In genomic region chr22:20591295-20591645, GRCh38 we compare ENCODE assay signal across 14 cellular contexts.
DNase-seq lines count a peak whose midpoint lies in the region; ATAC-seq, FAIRE-seq and TF ChIP-seq lines count a peak whose summit lies in the region.
"Had no signal": no experiment of that assay in that cellular context is flagged by ENCODE, and none has a peak within 500 bp of the region (broad histone marks: within the 10 kb centered on the region; RNA-seq: fewer than 3 reads in every experiment).

No MANE protein-coding gene starts in this region.

- TF ChIP-seq POLR2A in K562 (conservative IDR thresholded peaks at IDR 0.05) (no peak), esophagus squamous epithelium (IDR thresholded peaks at IDR 0.05) (no peak), H54 (IDR thresholded peaks at IDR 0.05; ENCODE audit: low read depth, low read length) (no peak)

- TF ChIP-seq EP300 in K562 (IDR thresholded peaks at IDR 0.05; ENCODE audit: low read length): no peak

- no TSS peak for BruUV-seq in K562 (replicated peaks; lab: Mats Ljungman, UMichigan)

- ATAC-seq in CD4-positive, alpha-beta T cell (ENCODE audit: poor library complexity): no peak
- ATAC-seq in K562 (no peak), sciatic nerve (no peak), GM18517 (IDR thresholded peaks at IDR 0.05; ENCODE audit: unreplicated experiment) (no peak)

- TF ChIP-seq CTCF in CD4-positive, alpha-beta T cell (IDR thresholded peaks at IDR 0.05): no peak
- TF ChIP-seq CTCF in K562 (IDR thresholded peaks at IDR 0.05 in 2 of 3, conservative IDR thresholded peaks at IDR 0.05 in 1 of 3; ENCODE audit: insufficient read depth in 2 of 3, low read depth in 1 of 3, low read length in 3 of 3) (no peak), esophagus squamous epithelium (IDR thresholded peaks at IDR 0.05) (no peak), osteoblast (IDR thresholded peaks at IDR 0.05; ENCODE audit: extremely low read depth, low read depth, low read length) (no peak)

- H3K4me1 ChIP-seq in K562 (replicated peaks in 1 of 2; ENCODE audit: control insufficient read depth in 2 of 2, insufficient read depth in 2 of 2, low read length in 2 of 2) (peaks cover 0 to 31% of the 10 kb centered on the region in 2 experiments; a peak in 2 of 5 replicates), esophagus squamous epithelium (peaks cover 8 to 60% (median 44%) of the 10 kb centered on the region in 3 donors), osteoblast (ENCODE audit: insufficient read depth, low read length) (no peaks in the 10 kb centered on the region)
- H3K4me1 ChIP-seq: A549 had no signal

- H3K27ac Mint-ChIP-seq in CD4-positive, alpha-beta T cell: peak overlapping the region; percentile 36

- CTCF ChIA-PET in CD4-positive, alpha-beta T cell (lab: Charles Lee): interaction anchor here (0.9 to 1.6 kb wide), 2 partner anchors 15 to 107 kb away, joined by 3 to 5 read pairs; no protein-coding TSS in a partner anchor
- CTCF ChIA-PET in K562 (lab: Yijun Ruan, JAX; ENCODE audit: low intra/inter-chr PET ratio): interaction anchor here (0.7 kb wide), 1 partner anchor 348 kb away, joined by 3 read pairs; no protein-coding TSS in a partner anchor

- TF ChIP-seq RAD21 in K562 (CRISPR knock-in tag; conservative IDR thresholded peaks at IDR 0.05 in 1 of 2, IDR thresholded peaks at IDR 0.05 in 1 of 2): no peak

- H3K27ac ChIP-seq in CD4-positive, alpha-beta T cell (ENCODE audit: low read depth, low read length): no peak overlapping the region
- no peak overlapping the region for H3K27ac ChIP-seq in K562 (ENCODE audit: extremely low read depth, low read depth, low read length)
- H3K27ac ChIP-seq in esophagus squamous epithelium: peak overlapping the region in 3 of 4 donors; percentile 3 to 61 (median 50)
- no peak overlapping the region for H3K27ac ChIP-seq in osteoblast (ENCODE audit: low read depth, low read length)
- H3K27ac ChIP-seq: A549, C4-2B had no signal

- no peak overlapping the region for H2AFZ ChIP-seq in K562 (ENCODE audit: low read depth, low read length)
- H2AFZ ChIP-seq in osteoblast (ENCODE audit: low read length): no peak overlapping the region

- no peak overlapping the region for H3K4me3 ChIP-seq in K562
- no peak overlapping the region for H3K4me3 ChIP-seq in esophagus squamous epithelium
- no peak overlapping the region for H3K4me3 ChIP-seq in osteoblast (ENCODE audit: insufficient read depth, low read length)
- H3K4me3 ChIP-seq: A549, GM12878, MG63 had no signal

- peaks cover 5% of the 10 kb centered on the region for H3K9me1 ChIP-seq in K562 (ENCODE audit: control insufficient read depth, insufficient read depth, low read length)

- H3K79me2 ChIP-seq in K562 (ENCODE audit: control insufficient read depth, insufficient read depth, low read length) (no peaks in the 10 kb centered on the region), osteoblast (ENCODE audit: insufficient read depth, low read length) (no peaks in the 10 kb centered on the region)

- H3K4me2 ChIP-seq in K562 (ENCODE audit: insufficient read depth, low read length) (no peak overlapping the region), osteoblast (ENCODE audit: insufficient read depth, low read length) (no peak overlapping the region)
- H3K4me2 ChIP-seq: A549 had no signal

- POLR2A ChIA-PET in CD4-positive, alpha-beta T cell (lab: Charles Lee): no interaction called here
- POLR2A ChIA-PET in K562 (lab: Yijun Ruan, JAX): interaction anchor here (0.6 to 8.8 kb wide), 10 partner anchors 12 to 284 kb away, joined by 3 to 96 read pairs (median 4); no protein-coding TSS in a partner anchor

- intact Hi-C loops in CD4-positive, alpha-beta T cell (cut with DNase I, micrococcal nuclease): no loop called here
- intact Hi-C loops in K562 (cut with micrococcal nuclease): no loop called here
- intact Hi-C loops in esophagus squamous epithelium (cut with DNase I): no loop called here
- intact Hi-C loops in sciatic nerve (cut with DNase I): no loop called here

- in situ Hi-C loops in K562 (cut with MboI): no loop called here

- no peaks in the 10 kb centered on the region for H3K4me1 Mint-ChIP-seq in CD4-positive, alpha-beta T cell (ENCODE audit: low read depth)

- H3K36me3 Mint-ChIP-seq in CD4-positive, alpha-beta T cell (ENCODE audit: low read depth): peaks cover 13% of the 10 kb centered on the region

- H3K36me3 ChIP-seq in K562 (ENCODE audit: control insufficient read depth, insufficient read depth, low read length) (peaks cover 13% of the 10 kb centered on the region; the same call in 2 of the 3 replicates), esophagus squamous epithelium (peaks cover 0 to 17% (median 10%) of the 10 kb centered on the region in 3 donors), osteoblast (ENCODE audit: insufficient read depth, low read length) (peaks cover 8% of the 10 kb centered on the region)

- H3K4me3 Mint-ChIP-seq in CD4-positive, alpha-beta T cell: no peak overlapping the region

- no peak for DNase-seq in CD4-positive, alpha-beta T cell
- DNase-seq in K562 (ENCODE audit: extremely low read depth in 1 of 4, low spot score in 3 of 4) (no peak), esophagus squamous epithelium (lab: John Stamatoyannopoulos, UW) (no peak), osteoblast (ENCODE audit: insufficient read length, low spot score, missing footprints) (peak; percentile 70), sciatic nerve (ENCODE audit: low spot score) (no peak), H54 (ENCODE audit: insufficient read length, low spot score) (no peak)
- DNase-seq: GDM1, MG63, NCI-H226, SHP77 treated with DMSO at 0.1 percent for 48 hours had no signal

- no peaks in the 10 kb centered on the region for H3K9me3 Mint-ChIP-seq in CD4-positive, alpha-beta T cell

- 25% methylated on average over 10 of the region's 10 CpGs for WGBS in K562 (ENCODE audit: insufficient coverage, low coverage, missing lambda C conversion rate)
- WGBS in esophagus squamous epithelium, 2 donors: 60 to 67% methylated on average over 2 to 7 of the region's 10 CpGs

- H3K27me3 ChIP-seq in CD4-positive, alpha-beta T cell (ENCODE audit: control insufficient read depth, insufficient read depth, low read length): no peaks in the 10 kb centered on the region
- H3K27me3 ChIP-seq in K562 (ENCODE audit: control insufficient read depth in 2 of 2, insufficient read depth in 2 of 2, low read length in 2 of 2) (peaks cover 35 to 64% of the 10 kb centered on the region in 2 experiments), esophagus squamous epithelium (no peaks in the 10 kb centered on the region), osteoblast (ENCODE audit: insufficient read depth, low read length) (no peaks in the 10 kb centered on the region)
- H3K27me3 ChIP-seq: MG63 had no signal

- peak overlapping the region in 1 of 2 experiments; percentile 56; a peak in 2 of 4 replicates for H3K9ac ChIP-seq in K562 (ENCODE audit: insufficient read depth in 1 of 2, low read depth in 2 of 2, low read length in 2 of 2)

- FAIRE-seq in K562 (lab: Jason Lieb, UNC) (no peak), H54 (lab: Jason Lieb, UNC) (no peak)
- FAIRE-seq: A549, GM12878 had no signal

- H4K20me1 ChIP-seq in K562 (replicated peaks; ENCODE audit: control insufficient read depth, insufficient read depth, low read length): peaks cover 48% of the 10 kb centered on the region
- H4K20me1 ChIP-seq in osteoblast (ENCODE audit: insufficient read depth, low read length): peaks cover 3% of the 10 kb centered on the region

- no peaks in the 10 kb centered on the region for H3K9me3 ChIP-seq in CD4-positive, alpha-beta T cell (ENCODE audit: control insufficient read depth, low read length)
- H3K9me3 ChIP-seq in K562 (replicated peaks; ENCODE audit: control insufficient read depth, insufficient read depth, low read depth, low read length) (no peaks in the 10 kb centered on the region), esophagus squamous epithelium (no peaks in the 10 kb centered on the region), osteoblast (ENCODE audit: low read depth, low read length) (no peaks in the 10 kb centered on the region)
- H3K9me3 ChIP-seq: A549, MG63 had no signal

- no peaks in the 10 kb centered on the region for H3K27me3 Mint-ChIP-seq in CD4-positive, alpha-beta T cell

TF ChIP-seq in K562, 482 proteins besides CTCF, POLR2A, EP300 and RAD21:
- 0 out of 2 replicates have a peak, but pooled peaks have one; percentile 13 for TF ChIP-seq ZBTB7A (IDR thresholded peaks at IDR 0.05; ENCODE audit: borderline replicate concordance, control insufficient read depth, low read depth, low read length)
- 0 out of 2 replicates have a peak, but pooled peaks have one; percentile 16 for TF ChIP-seq ZBTB1 (CRISPR knock-in tag; IDR thresholded peaks at IDR 0.05; ENCODE audit: borderline replicate concordance, low read depth)
- no peak for TF ChIP-seq RFX1 (IDR thresholded peaks at IDR 0.05)
- TF ChIP-seq RBBP5 (IDR thresholded peaks at IDR 0.05; ENCODE audit: borderline replicate concordance, insufficient read depth, low read length, poor library complexity, severe bottlenecking): no peak
- TF ChIP-seq GABPB1 (CRISPR knock-in tag; IDR thresholded peaks at IDR 0.05): peak; percentile 20; the same call in 1 of the 2 replicates
- TF ChIP-seq MCM3 (IDR thresholded peaks at IDR 0.05): peak; percentile 3; the same call in 1 of the 2 replicates
- TF ChIP-seq ZNF511 (CRISPR knock-in tag; IDR thresholded peaks at IDR 0.05): 0 out of 2 replicates have a peak, but pooled peaks have one; percentile 52
- 0 out of 2 replicates have a peak, but pooled peaks have one; percentile 24 for TF ChIP-seq THAP12 (CRISPR knock-in tag; IDR thresholded peaks at IDR 0.05)

Comparison
In these comparisons a context has a peak if more than half of its experiments do, and no peak if none do; other contexts are left out.
1. H3K27ac ChIP-seq: peak in esophagus squamous epithelium (3 of 4); none in CD4-positive, alpha-beta T cell (single experiment), K562 (single experiment) and osteoblast (single experiment).